Comparison of ENCODE assay signal across 8 cellular contexts in the genomic region with DNA sequence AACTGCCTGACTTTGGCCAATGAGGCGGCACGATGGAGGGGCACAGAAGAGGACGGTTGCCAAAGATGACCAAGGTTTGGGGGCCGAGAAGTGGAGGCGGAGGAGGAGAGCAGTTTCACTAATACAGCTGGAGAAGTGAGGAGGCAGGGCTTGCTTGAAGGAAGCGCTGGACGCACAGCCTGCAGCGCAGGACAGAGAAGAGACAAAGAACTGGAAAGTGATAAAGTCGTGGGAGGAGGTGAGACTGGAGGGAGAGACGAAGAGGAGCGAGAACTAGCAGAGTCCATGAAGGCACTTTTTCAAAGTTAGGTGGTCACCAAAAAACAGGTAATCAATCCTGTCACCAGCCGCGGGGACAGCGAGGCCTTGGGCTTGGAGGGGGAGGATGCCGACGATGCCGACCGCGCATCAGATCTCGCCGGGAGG. TPM values are rescaled to one million over a fixed set of nuclear protein-coding genes. Genes with fewer than 3 reads are reported as not detected.
DNase-seq lines count a peak whose midpoint lies in the region; ATAC-seq, FAIRE-seq and TF ChIP-seq lines count a peak whose summit lies in the region.

No MANE protein-coding gene starts in this region.

- H3K4me2 ChIP-seq in KMS-11 (peak overlapping the region; percentile 53), mammary epithelial cell (ENCODE audit: insufficient read depth, low read depth, low read length) (peak overlapping the region; percentile 83)

- in situ Hi-C loops in mammary epithelial cell (cut with MboI; ENCODE audit: low sequenced_read_pairs in 2 of 2) (no loop called here), transverse colon (cut with MboI; ENCODE audit: low pct_ligation_motif_present in 1 of 4, low pct_unique_long_range_greater_than_20kb in 1 of 4, low sequenced_read_pairs in 3 of 4) (no loop called here)

- H4K20me1 ChIP-seq in KMS-11 (ENCODE audit: insufficient read depth) (no peaks in the 10 kb centered on the region), mammary epithelial cell (ENCODE audit: insufficient read depth, low read length) (no peaks in the 10 kb centered on the region)

- no peak for TF ChIP-seq EP300 in transverse colon (IDR thresholded peaks at IDR 0.05; ENCODE audit: low read depth)

- H3K27me3 ChIP-seq in KMS-11 (ENCODE audit: insufficient read depth, low read depth) (no peaks in the 10 kb centered on the region), mammary epithelial cell (ENCODE audit: insufficient read depth, low read length) (no peaks in the 10 kb centered on the region), lower lobe of right lung (ENCODE audit: low read depth) (no peaks in the 10 kb centered on the region), transverse colon (no peaks in the 10 kb centered on the region)

- no peaks in the 10 kb centered on the region; the same call in 1 of the 2 replicates for H3K79me2 ChIP-seq in KMS-11 (ENCODE audit: insufficient read depth, low read depth)
- peaks cover 26% of the 10 kb centered on the region for H3K79me2 ChIP-seq in mammary epithelial cell (ENCODE audit: insufficient read depth, low read length)

- H3K36me3 ChIP-seq in KMS-11 (ENCODE audit: insufficient read depth): 0 out of 2 replicates have a peak, but pooled peaks cover 7% of the 10 kb centered on the region
- H3K36me3 ChIP-seq in mammary epithelial cell (ENCODE audit: insufficient read depth, low read length): peaks cover 4% of the 10 kb centered on the region
- H3K36me3 ChIP-seq in lower lobe of right lung: peaks cover 16% of the 10 kb centered on the region
- H3K36me3 ChIP-seq in transverse colon: no peaks in the 10 kb centered on the region

- H3K27ac ChIP-seq in KMS-11: no peak overlapping the region
- no peak overlapping the region for H3K27ac ChIP-seq in mammary epithelial cell (ENCODE audit: insufficient read depth, low read depth, low read length)
- peak overlapping the region; percentile 75 for H3K27ac ChIP-seq in lower lobe of right lung
- peak overlapping the region in 3 of 4 donors; percentile 57 to 76 (median 68) for H3K27ac ChIP-seq in transverse colon

- no TSS peak for BruUV-seq in mammary epithelial cell (replicated peaks; lab: Mats Ljungman, UMichigan)

- peak; percentile 69 for DNase-seq in AG08396 (ENCODE audit: low spot score)
- peak; percentile 29 for DNase-seq in mammary epithelial cell
- DNase-seq in lower lobe of right lung: no peak
- DNase-seq in transverse colon: no peak
- DNase-seq in NCI-H2107 treated with DMSO at 0.1 percent for 48 hours (lab: John Stamatoyannopoulos, UW; ENCODE audit: unreplicated experiment): no peak
- DNase-seq in GM19239 (ENCODE audit: insufficient read length, low spot score): no peak

- H3K4me3 ChIP-seq in KMS-11 (IDR thresholded peaks at IDR 0.05; ENCODE audit: insufficient read depth, low read depth, low read length) (peak overlapping the region; percentile 98), mammary epithelial cell (replicated peaks in 1 of 3; ENCODE audit: insufficient read depth in 1 of 3, low read depth in 2 of 3, low read length in 3 of 3) (peak overlapping the region; percentile 71 to 95 (median 79)), lower lobe of right lung (peak overlapping the region; percentile 96), transverse colon (peak overlapping the region; percentile 73 to 90 (median 82))

- H2AFZ ChIP-seq in KMS-11 (ENCODE audit: low read depth) (peak overlapping the region; percentile 94), mammary epithelial cell (ENCODE audit: low read depth, low read length) (peak overlapping the region; percentile 95)

- WGBS in mammary epithelial cell (ENCODE audit: low coverage, missing lambda C conversion rate): 12% methylated on average over 13 of the region's 21 CpGs
- WGBS in transverse colon (ENCODE audit: low coverage in 1 of 2), 2 donors: 0 to 15% methylated on average over 6 to 21 of the region's 21 CpGs

- CTCF ChIA-PET in mammary epithelial cell (lab: Charles Lee; ENCODE audit: low non-redundant PET): no interaction called here

- dilution Hi-C loops in mammary epithelial cell (cut with HindIII; ENCODE audit: low sequenced_read_pairs): no loop called here

- H3K9ac ChIP-seq in KMS-11: peak overlapping the region; percentile 49; the same call in 1 of the 2 replicates
- peak overlapping the region; percentile 24 for H3K9ac ChIP-seq in mammary epithelial cell (ENCODE audit: insufficient read depth, low read length)

- intact Hi-C loops in mammary epithelial cell (cut with micrococcal nuclease): no loop called here
- intact Hi-C loops in lower lobe of right lung (cut with DNase I): no loop called here
- intact Hi-C loops in transverse colon (cut with DNase I; ENCODE audit: low total_unique reads): no loop called here

- ATAC-seq in GM18909 (IDR thresholded peaks at IDR 0.05; ENCODE audit: poor library complexity, unreplicated experiment): peak; percentile 14
- peak in 1 of 2 donors; percentile 13 for ATAC-seq in lower lobe of right lung

- TF ChIP-seq POLR2A in transverse colon (IDR thresholded peaks at IDR 0.05): no peak

- no peak for FAIRE-seq in GM19239 (lab: Jason Lieb, UNC)

- TF ChIP-seq CTCF in KMS-11 (conservative IDR thresholded peaks at IDR 0.05; ENCODE audit: low read depth, low read length) (no peak), mammary epithelial cell (conservative IDR thresholded peaks at IDR 0.05 in 1 of 2, IDR thresholded peaks at IDR 0.05 in 1 of 2; ENCODE audit: extremely low read depth in 1 of 2, insufficient read depth in 1 of 2, low read depth in 1 of 2, low read length in 2 of 2) (no peak), lower lobe of right lung (IDR thresholded peaks at IDR 0.05) (no peak), transverse colon (IDR thresholded peaks at IDR 0.05) (no peak)

- H3K4me1 ChIP-seq in KMS-11 (ENCODE audit: low read depth, poor library complexity, severe bottlenecking) (peaks cover 10% of the 10 kb centered on the region), mammary epithelial cell (ENCODE audit: insufficient read depth, low read length) (peaks cover 9% of the 10 kb centered on the region), lower lobe of right lung (peaks cover 20% of the 10 kb centered on the region), transverse colon (peaks cover 0 to 13% (median 9%) of the 10 kb centered on the region in 4 donors)

- H3K9me3 ChIP-seq in mammary epithelial cell (replicated peaks; ENCODE audit: insufficient read depth, low read length) (no peaks in the 10 kb centered on the region), lower lobe of right lung (no peaks in the 10 kb centered on the region), transverse colon (no peaks in the 10 kb centered on the region)

RNA-seq across cellular contexts. Expression of a gene that starts 0.8 kb away (rescaled TPM):
- total RNA-seq in mammary epithelial cell (10 to 100 TPM; 10.2 to 10.7 TPM), lower lobe of right lung (9.8 TPM), transverse colon (1 to 10 TPM in 3 of 4 donors, not detected in 1; 2.6 to 4.6 (median 2.7) TPM)
- 9.8 TPM for polyA plus RNA-seq in mammary epithelial cell
- polyA minus RNA-seq in mammary epithelial cell: 8.5 TPM

RNA-seq across cellular contexts. Expression of a gene that starts 18.8 kb away (rescaled TPM):
- total RNA-seq in mammary epithelial cell (10 to 100 TPM; 35.5 to 46.2 TPM), lower lobe of right lung (42.3 TPM), transverse colon (10 to 100 TPM; 24.2 to 91.5 (median 35.7) TPM)
- 37.5 TPM for polyA plus RNA-seq in mammary epithelial cell
- 8.3 TPM for polyA minus RNA-seq in mammary epithelial cell

Comparison
In these comparisons a context has a peak if more than half of its experiments do, and no peak if none do; other contexts are left out.
1. DNase-seq: peak in AG08396 (single experiment) and mammary epithelial cell (single experiment); none in lower lobe of right lung (single experiment), transverse colon (single experiment), NCI-H2107 treated with DMSO at 0.1 percent for 48 hours (single experiment) and GM19239 (single experiment).
2. H3K27ac ChIP-seq: peak in lower lobe of right lung (single experiment) and transverse colon (3 of 4); none in KMS-11 (single experiment) and mammary epithelial cell (single experiment).
3. Peak in every context shown above with its lines, with median percentiles within 50 percentile points of each other: H3K4me3 ChIP-seq.